ENCODE assay signal across 8 cellular contexts in the genomic region with DNA sequence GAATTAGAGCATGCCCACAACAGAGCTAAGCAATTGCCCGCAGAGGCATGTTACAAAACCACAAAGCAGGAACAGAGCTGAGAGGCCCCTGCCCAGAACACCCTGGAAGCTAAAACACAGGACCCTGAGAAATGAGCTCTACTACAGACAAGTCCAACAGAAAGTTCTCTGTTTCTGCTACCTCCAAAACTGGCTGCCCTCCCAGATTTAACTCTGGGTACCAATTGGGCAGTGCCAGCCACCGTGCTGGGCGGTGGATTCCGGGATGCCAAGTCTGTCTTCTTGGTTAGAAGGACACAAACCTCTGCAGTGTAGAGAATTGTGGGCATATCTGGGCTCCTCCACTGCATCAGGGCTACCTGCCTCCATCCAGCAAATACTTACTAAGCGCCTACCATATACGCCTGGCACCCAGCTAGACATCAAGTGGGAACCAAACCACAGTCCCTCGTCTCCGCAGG. TPM values are rescaled to one million over a fixed set of nuclear protein-coding genes. Genes with fewer than 3 reads are reported as not detected.
DNase-seq lines count a peak whose midpoint lies in the region; ATAC-seq lines count a peak whose summit lies in the region.

No MANE protein-coding gene starts in this region.

- CTCF ChIA-PET in activated naive CD4-positive, alpha-beta T cell treated with anti-CD3 and anti-CD28 coated beads, Interleukin-2, amount 10 ng/mL, durations not matched to agents 7 days and 5 days (lab: Charles Lee) = interaction anchor here (1.1 to 1.3 kb wide), 2 partner anchors 26 to 44 kb away, joined by 3 read pairs; no protein-coding TSS in a partner anchor

- no peak for DNase-seq in activated naive CD4-positive, alpha-beta T cell treated with anti-CD3 and anti-CD28 coated beads, Interleukin-2, amount 10 ng/mL, durations not matched to agents 7 days and 5 days
- DNase-seq in activated naive CD4-positive, alpha-beta T cell treated with Interleukin-2 at 50 U/mL for 16 hours = no peak
- DNase-seq in activated T-cell treated with anti-CD3 and anti-CD28 coated beads, Interleukin-2, amount 50 U/mL, for 72 hours = no peak
- DNase-seq in stimulated activated CD8-positive, alpha-beta memory T cell treated with anti-CD3 and anti-CD28 coated beads, Interleukin-4, amount 100 ng/mL, for 48 hours = no peak
- DNase-seq in glomerular visceral epithelial cell (ENCODE audit: extremely low spot score) = no peak
- DNase-seq in stimulated activated CD4-positive, alpha-beta T cell treated with anti-CD3 and anti-CD28 coated beads, Interleukin-12 subunit alpha, Interleukin-12 subunit beta, amount 100 ng/mL, for 4 hours = no peak

- H3K4me3 ChIP-seq in iPS-18c (ENCODE audit: insufficient read depth, low read depth, low read length) (peak overlapping the region; percentile 77), stomach smooth muscle (ENCODE audit: low read length in 2 of 2) (peak overlapping the region; percentile 73 to 80)

- H3K4me3 Mint-ChIP-seq in activated naive CD4-positive, alpha-beta T cell treated with anti-CD3 and anti-CD28 coated beads, Interleukin-2, amount 10 ng/mL, durations not matched to agents 7 days and 5 days = peak overlapping the region; percentile 72
- H3K4me3 Mint-ChIP-seq in activated T-cell treated with anti-CD3 and anti-CD28 coated beads, Interleukin-2, amount 50 U/mL, for 72 hours = peak overlapping the region; percentile 75 to 80

- H3K27ac ChIP-seq in stomach smooth muscle (ENCODE audit: low read length) = no peak overlapping the region

- H3K9me3 Mint-ChIP-seq in activated naive CD4-positive, alpha-beta T cell treated with anti-CD3 and anti-CD28 coated beads, Interleukin-2, amount 10 ng/mL, durations not matched to agents 7 days and 5 days = no peaks in the 10 kb centered on the region
- no peaks in the 10 kb centered on the region for H3K9me3 Mint-ChIP-seq in activated T-cell treated with anti-CD3 and anti-CD28 coated beads, Interleukin-2, amount 50 U/mL, for 72 hours

- H3K4me1 Mint-ChIP-seq in activated naive CD4-positive, alpha-beta T cell treated with anti-CD3 and anti-CD28 coated beads, Interleukin-2, amount 10 ng/mL, durations not matched to agents 7 days and 5 days = peaks cover 16% of the 10 kb centered on the region
- peaks cover 22% of the 10 kb centered on the region for H3K4me1 Mint-ChIP-seq in activated T-cell treated with anti-CD3 and anti-CD28 coated beads, Interleukin-2, amount 50 U/mL, for 72 hours (ENCODE audit: low read depth)

- H3K9ac ChIP-seq in stomach smooth muscle (ENCODE audit: low read length in 2 of 2) = peak overlapping the region; percentile 64 to 74

- peaks cover 18% of the 10 kb centered on the region for H3K4me1 ChIP-seq in stomach smooth muscle (ENCODE audit: control insufficient read depth, insufficient read depth, low read length)

- ATAC-seq in activated T-cell treated with anti-CD3 and anti-CD28 coated beads, Interleukin-2, amount 50 U/mL, for 72 hours (replicated peaks in 1 of 2) = no peak

- no peaks in the 10 kb centered on the region for H3K27me3 ChIP-seq in stomach smooth muscle (ENCODE audit: control insufficient read depth in 1 of 2, insufficient read depth in 2 of 2, low read length in 2 of 2)

- no peak overlapping the region for H3K27ac Mint-ChIP-seq in activated naive CD4-positive, alpha-beta T cell treated with anti-CD3 and anti-CD28 coated beads, Interleukin-2, amount 10 ng/mL, durations not matched to agents 7 days and 5 days
- no peak overlapping the region for H3K27ac Mint-ChIP-seq in activated T-cell treated with anti-CD3 and anti-CD28 coated beads, Interleukin-2, amount 50 U/mL, for 72 hours

- H3K36me3 ChIP-seq in stomach smooth muscle (ENCODE audit: control insufficient read depth in 2 of 2, insufficient read depth in 2 of 2, low read length in 2 of 2) = no peaks in the 10 kb centered on the region

- no peaks in the 10 kb centered on the region for H3K9me3 ChIP-seq in iPS-18c (ENCODE audit: control insufficient read depth, insufficient read depth, low read length)
- no peaks in the 10 kb centered on the region for H3K9me3 ChIP-seq in stomach smooth muscle (ENCODE audit: control insufficient read depth in 2 of 2, low read length in 2 of 2)

- no peaks in the 10 kb centered on the region for H3K36me3 Mint-ChIP-seq in activated naive CD4-positive, alpha-beta T cell treated with anti-CD3 and anti-CD28 coated beads, Interleukin-2, amount 10 ng/mL, durations not matched to agents 7 days and 5 days
- H3K36me3 Mint-ChIP-seq in activated T-cell treated with anti-CD3 and anti-CD28 coated beads, Interleukin-2, amount 50 U/mL, for 72 hours (ENCODE audit: insufficient read depth in 2 of 2) = no peaks in the 10 kb centered on the region

- peaks cover 74% of the 10 kb centered on the region for H3K27me3 Mint-ChIP-seq in activated naive CD4-positive, alpha-beta T cell treated with anti-CD3 and anti-CD28 coated beads, Interleukin-2, amount 10 ng/mL, durations not matched to agents 7 days and 5 days
- H3K27me3 Mint-ChIP-seq in activated T-cell treated with anti-CD3 and anti-CD28 coated beads, Interleukin-2, amount 50 U/mL, for 72 hours (ENCODE audit: low read depth) = peaks cover 20% of the 10 kb centered on the region

RNA-seq across cellular contexts. Expression of gene CMTM4, which starts 1.0 kb away (rescaled TPM):
- total RNA-seq in activated T-cell treated with anti-CD3 and anti-CD28 coated beads, Interleukin-2, amount 50 U/mL, for 72 hours = 1 to 10 TPM; 3.7 to 3.9 TPM

RNA-seq across cellular contexts. Expression of gene DYNC1LI2, which starts 55.9 kb away (rescaled TPM):
- 10 to 100 TPM; 60.0 to 67.6 TPM for total RNA-seq in activated T-cell treated with anti-CD3 and anti-CD28 coated beads, Interleukin-2, amount 50 U/mL, for 72 hours
